12 cellular contexts compared by ENCODE assay signal in genomic region chr18:62838475-62839098, GRCh38.
DNase-seq lines count a peak whose midpoint lies in the region; ATAC-seq lines count a peak whose summit lies in the region.
"Had no signal": no experiment of that assay in that cellular context is flagged by ENCODE, and none has a peak within 500 bp of the region (broad histone marks: within the 10 kb centered on the region; RNA-seq: fewer than 3 reads in every experiment).

No MANE protein-coding gene starts in this region.

- ATAC-seq in GM18870 (IDR thresholded peaks at IDR 0.05; ENCODE audit: unreplicated experiment) (peak; percentile 83), GM21737 (IDR thresholded peaks at IDR 0.05; ENCODE audit: unreplicated experiment) (peak; percentile 82), HG03342 (IDR thresholded peaks at IDR 0.05; ENCODE audit: unreplicated experiment) (peak; percentile 84)

- peak overlapping the region; percentile 20 for H3K27ac ChIP-seq in iPS-20b (ENCODE audit: low read length)

- H3K27me3 ChIP-seq in iPS-20b (ENCODE audit: insufficient read depth, low read length), result no peaks in the 10 kb centered on the region

- H3K9ac ChIP-seq in iPS-20b (ENCODE audit: low read depth, low read length), result peak overlapping the region; percentile 54; the same call in 1 of the 2 replicates

- intact Hi-C loops in cardiac septum (cut with DNase I), result no loop called here

- peaks cover 37% of the 10 kb centered on the region for H3K4me1 ChIP-seq in iPS-20b (ENCODE audit: insufficient read depth, low read length)

- no peaks in the 10 kb centered on the region for H3K9me3 ChIP-seq in iPS-20b (ENCODE audit: insufficient read depth, low read depth, low read length)

- no peaks in the 10 kb centered on the region for H3K36me3 ChIP-seq in iPS-20b (ENCODE audit: insufficient read depth, low read depth, low read length)

- no peak for DNase-seq in cardiac septum (ENCODE audit: low spot score)
- no peak for DNase-seq in NCI-H2107 treated with DMSO at 0.1 percent for 48 hours (lab: John Stamatoyannopoulos, UW; ENCODE audit: unreplicated experiment)
- DNase-seq in NCI-H446 treated with DMSO at 0.1 percent for 48 hours (lab: John Stamatoyannopoulos, UW), result no peak
- DNase-seq in NCI-H1694 treated with DMSO at 0.1 percent for 48 hours (lab: John Stamatoyannopoulos, UW), result no peak
- DNase-seq: activated CD8-positive, alpha-beta memory T cell treated with anti-CD3 and anti-CD28 coated beads, Interleukin-2, amount 50 U/mL, for 48 hours; caudate nucleus; midbrain; NCI-H187 treated with DMSO at 0.1 percent for 48 hours had no signal

- H3K4me3 ChIP-seq in iPS-20b (ENCODE audit: low read length), result peak overlapping the region; percentile 11; the same call in 1 of the 2 replicates
